14 cellular contexts compared by ENCODE assay signal in genomic region chr7:108099650-108100049, GRCh38. TPM values are rescaled to one million over a fixed set of nuclear protein-coding genes. Genes with fewer than 3 reads are reported as not detected.
A peak's percentile ranks its signal among the peaks of the same experiment; 100 is the strongest.
DNase-seq lines count a peak whose midpoint lies in the region; ATAC-seq and TF ChIP-seq lines count a peak whose summit lies in the region.
"Had no signal": no experiment of that assay in that cellular context is flagged by ENCODE, and none has a peak within 500 bp of the region (broad histone marks: within the 10 kb centered on the region; RNA-seq: fewer than 3 reads in every experiment).

No MANE protein-coding gene starts in this region.

- H3K4me3 Mint-ChIP-seq in mesothelial cell of epicardium = no peak overlapping the region

- no peaks in the 10 kb centered on the region for H3K9me3 ChIP-seq in WERI-Rb-1 (ENCODE audit: severe bottlenecking)

- H3K27me3 Mint-ChIP-seq in mesothelial cell of epicardium (ENCODE audit: low read depth) = no peaks in the 10 kb centered on the region

- H3K36me3 ChIP-seq in BJ (ENCODE audit: control insufficient read depth, insufficient read depth, low read length) = no peaks in the 10 kb centered on the region
- H3K36me3 ChIP-seq in WERI-Rb-1 = no peaks in the 10 kb centered on the region

- no peaks in the 10 kb centered on the region for H3K9me3 Mint-ChIP-seq in mesothelial cell of epicardium

- TF ChIP-seq CTCF in BJ (IDR thresholded peaks at IDR 0.05; ENCODE audit: insufficient read depth, low read depth, low read length) (no peak), epithelial cell of esophagus (IDR thresholded peaks at IDR 0.05; ENCODE audit: insufficient read depth, low read depth, low read length, missing control alignments) (no peak), mesothelial cell of epicardium (IDR thresholded peaks at IDR 0.05; ENCODE audit: unreplicated experiment) (no peak), WERI-Rb-1 (IDR thresholded peaks at IDR 0.05; ENCODE audit: low read depth, low read length) (no peak)

- peaks cover 46% of the 10 kb centered on the region for H3K4me1 Mint-ChIP-seq in mesothelial cell of epicardium

- ATAC-seq in HG03571 (IDR thresholded peaks at IDR 0.05; ENCODE audit: unreplicated experiment) (no peak), GM19395 (IDR thresholded peaks at IDR 0.05; ENCODE audit: unreplicated experiment) (no peak)

- no peak overlapping the region for H3K4me3 ChIP-seq in BJ (ENCODE audit: low read depth, low read length)
- H3K4me3 ChIP-seq in epithelial cell of esophagus (ENCODE audit: low read length) = no peak overlapping the region
- H3K4me3 ChIP-seq in WERI-Rb-1 (ENCODE audit: low read depth, low read length) = no peak overlapping the region

- H3K36me3 Mint-ChIP-seq in mesothelial cell of epicardium = no peaks in the 10 kb centered on the region

- H3K27ac ChIP-seq in WERI-Rb-1 = no peak overlapping the region

- CTCF ChIA-PET in BJ (lab: Yijun Ruan, JAX) = interaction anchor here (1.7 kb wide), 1 partner anchor 14 kb away, joined by 4 read pairs; no protein-coding TSS in a partner anchor

- POLR2A ChIA-PET in BJ (lab: Charles Lee) = no interaction called here

- H3K27ac Mint-ChIP-seq in mesothelial cell of epicardium = peak overlapping the region; percentile 43

- DNase-seq in BJ (ENCODE audit: low read depth) (peak; percentile 57), GM04503 (ENCODE audit: low read depth) (peak; percentile 60), epithelial cell of esophagus (ENCODE audit: low read depth) (peak; percentile 45), mesothelial cell of epicardium (ENCODE audit: low spot score in 2 of 2, unreplicated experiment in 2 of 2) (no peak), NCI-H2107 treated with DMSO at 0.1 percent for 48 hours (lab: John Stamatoyannopoulos, UW; ENCODE audit: unreplicated experiment) (no peak), WERI-Rb-1 (no peak)
- DNase-seq: C1 segment of cervical spinal cord, Karpas-422, NCI-H187 treated with DMSO at 0.1 percent for 48 hours, NCI-H510A treated with DMSO at 0.1 percent for 48 hours, SHP77 treated with DMSO at 0.1 percent for 48 hours had no signal

- H3K27me3 ChIP-seq in BJ (ENCODE audit: control insufficient read depth, insufficient read depth, low read length) (no peaks in the 10 kb centered on the region), WERI-Rb-1 (ENCODE audit: insufficient read depth, low read depth, severe bottlenecking) (no peaks in the 10 kb centered on the region)

RNA-seq across cellular contexts. Expression of gene LAMB4, which starts 30.5 kb away (rescaled TPM):
- 0.16 and 0.20 TPM in 2 replicates for polyA plus RNA-seq in BJ (2011; rRNA removed)
- not detected in 2 replicates for polyA minus RNA-seq in BJ (2011; rRNA and poly(A)+ RNA removed)
- total RNA-seq in mesothelial cell of epicardium = 16.8 to 21.0 TPM (median 18.3 TPM) in 3 replicates
- total RNA-seq: G401 had no signal

Comparison
In these comparisons a context has a peak if more than half of its experiments do, and no peak if none do; other contexts are left out.
1. DNase-seq: peak in BJ (single experiment), GM04503 (single experiment) and epithelial cell of esophagus (single experiment); none in mesothelial cell of epicardium (0 of 2), NCI-H2107 treated with DMSO at 0.1 percent for 48 hours (single experiment) and WERI-Rb-1 (single experiment).